8 cellular contexts compared by ENCODE assay signal in genomic region chrX:154374361-154375155, GRCh38. TPM values are rescaled to one million over a fixed set of nuclear protein-coding genes. Genes with fewer than 3 reads are reported as not detected.
DNase-seq lines count a peak whose midpoint lies in the region; ATAC-seq and TF ChIP-seq lines count a peak whose summit lies in the region.

TSS of gene FLNA (minus strand) at chrX:154374634. CDS start at chrX:154371245, 3,389 bp downstream.

- H3K4me3 ChIP-seq in HAP-1: peak within 1 kb of the TSS; percentile 35
- peak within 1 kb of the TSS; percentile 24 to 44 for H3K4me3 ChIP-seq in neutrophil (ENCODE audit: low read depth in 1 of 2, low read length in 1 of 2)

- no peaks in the 10 kb centered on the region for H3K9me3 Mint-ChIP-seq in activated CD4-positive, alpha-beta memory T cell treated with anti-CD3 and anti-CD28 coated beads for 36 hours

- peaks cover 33% of the 10 kb centered on the region for H3K4me1 ChIP-seq in HAP-1
- H3K4me1 ChIP-seq in foreskin keratinocyte: no peaks in the 10 kb centered on the region
- H3K4me1 ChIP-seq in neutrophil (ENCODE audit: control insufficient read depth in 1 of 2, insufficient read depth in 1 of 2, low read depth in 1 of 2, low read length in 1 of 2): peaks cover 43 to 49% of the 10 kb centered on the region in 2 experiments

- DNase-seq in HAP-1 (ENCODE audit: low spot score in 2 of 2) (peak; percentile 52 to 79), foreskin keratinocyte (no peak), SIG-M5 (lab: John Stamatoyannopoulos, UW) (no peak)
- peak; percentile 38 for DNase-seq in activated CD4-positive, alpha-beta memory T cell treated with anti-CD3 and anti-CD28 coated beads for 36 hours

- peaks cover 23% of the 10 kb centered on the region for H3K4me1 Mint-ChIP-seq in activated CD4-positive, alpha-beta memory T cell treated with anti-CD3 and anti-CD28 coated beads for 36 hours (ENCODE audit: low read depth)

- H3K27me3 Mint-ChIP-seq in activated CD4-positive, alpha-beta memory T cell treated with anti-CD3 and anti-CD28 coated beads for 36 hours: no peaks in the 10 kb centered on the region

- peak within 1 kb of the TSS; percentile 94 for H3K27ac ChIP-seq in C4-2B
- H3K27ac ChIP-seq in foreskin keratinocyte: no peak within 1 kb of the TSS
- peak within 1 kb of the TSS; percentile 62 for H3K27ac ChIP-seq in neutrophil

- peaks cover 19% of the 10 kb centered on the region for H3K36me3 ChIP-seq in HAP-1 (replicated peaks)
- no peaks in the 10 kb centered on the region for H3K36me3 ChIP-seq in neutrophil

- CTCF ChIA-PET in activated CD4-positive, alpha-beta memory T cell treated with anti-CD3 and anti-CD28 coated beads for 36 hours (lab: Charles Lee): interaction anchor here (1.1 to 2.0 kb wide), 4 partner anchors 24 to 282 kb away, joined by 3 to 17 read pairs (median 5); partner anchors contain the start of gene RPL10

- H3K27me3 ChIP-seq in HAP-1 (ENCODE audit: low read depth) (no peaks in the 10 kb centered on the region), foreskin keratinocyte (no peaks in the 10 kb centered on the region), neutrophil (no peaks in the 10 kb centered on the region)

- POLR2A ChIA-PET in activated CD4-positive, alpha-beta memory T cell treated with anti-CD3 and anti-CD28 coated beads for 36 hours (lab: Charles Lee): no interaction called here

- H3K9me3 ChIP-seq in HAP-1 (no peaks in the 10 kb centered on the region), neutrophil (no peaks in the 10 kb centered on the region)

- peak within 1 kb of the TSS; percentile 70 for H3K4me3 Mint-ChIP-seq in activated CD4-positive, alpha-beta memory T cell treated with anti-CD3 and anti-CD28 coated beads for 36 hours

- TF ChIP-seq CTCF in C4-2B (conservative IDR thresholded peaks at IDR 0.05): no peak
- TF ChIP-seq CTCF in foreskin keratinocyte (conservative IDR thresholded peaks at IDR 0.05): peak; percentile 16
- TF ChIP-seq CTCF in neutrophil (IDR thresholded peaks at IDR 0.05): peak; percentile 36

- no peak within 1 kb of the TSS for H3K27ac Mint-ChIP-seq in activated CD4-positive, alpha-beta memory T cell treated with anti-CD3 and anti-CD28 coated beads for 36 hours

- peaks cover 7% of the 10 kb centered on the region for H3K36me3 Mint-ChIP-seq in activated CD4-positive, alpha-beta memory T cell treated with anti-CD3 and anti-CD28 coated beads for 36 hours

- ATAC-seq in foreskin keratinocyte: no peak
- ATAC-seq in GM19035 (IDR thresholded peaks at IDR 0.05; ENCODE audit: unreplicated experiment): no peak
- no peak for ATAC-seq in GM18867 (IDR thresholded peaks at IDR 0.05; ENCODE audit: unreplicated experiment)

- intact Hi-C loops in activated CD4-positive, alpha-beta memory T cell treated with anti-CD3 and anti-CD28 coated beads for 36 hours (cut with micrococcal nuclease): loop anchor here (5.0 to 10.0 kb wide), 3 partner anchors 63 to 400 kb away; partner anchors contain the start of genes GDI1, HCFC1, MECP2 and TMEM187

- in situ Hi-C loops in HAP-1 (cut with MboI; ENCODE audit: low sequenced_read_pairs): loop anchor here (25.0 kb wide), 2 partner anchors 163 to 388 kb away; partner anchors contain the start of genes DKC1, G6PD, GAB3 and IKBKG

RNA-seq across cellular contexts. Expression of gene FLNA, which starts in this region (rescaled TPM):
- 1,000 to 10,000 TPM; 1,023 to 1,032 TPM for total RNA-seq in activated CD4-positive, alpha-beta memory T cell treated with anti-CD3 and anti-CD28 coated beads for 36 hours
- total RNA-seq in foreskin keratinocyte: 1,667 and 1,680 TPM in 2 replicates
- 1,552 and 1,648 TPM in 2 replicates for polyA plus RNA-seq in foreskin keratinocyte

Comparison
In these comparisons a context has a peak if more than half of its experiments do, and no peak if none do; other contexts are left out.
1. DNase-seq: peak in HAP-1 (2 of 2) and activated CD4-positive, alpha-beta memory T cell treated with anti-CD3 and anti-CD28 coated beads for 36 hours (single experiment); none in foreskin keratinocyte (0 of 2) and SIG-M5 (single experiment).